ENCODE assay signal across 8 cellular contexts in genomic region chr11:108222686-108223448, GRCh38. TPM values are rescaled to one million over a fixed set of nuclear protein-coding genes. Genes with fewer than 3 reads are reported as not detected.
DNase-seq lines count a peak whose midpoint lies in the region; ATAC-seq and TF ChIP-seq lines count a peak whose summit lies in the region.

ATM (plus strand) TSS chr11:108223067; CDS start chr11:108227625, 4,558 bp downstream.

- under 1% methylated on average over 64 of the region's 64 CpGs for WGBS in right cardiac atrium
- WGBS in aorta, 2 donors, result 0% methylated on average over 64 of the region's 64 CpGs

- ATAC-seq in HG02885 (IDR thresholded peaks at IDR 0.05; ENCODE audit: poor library complexity, unreplicated experiment) (peak; percentile 82), T-helper 17 cell (peak; percentile 83), right cardiac atrium (peak; percentile 98 to 99), aorta (ENCODE audit: low FRiP score) (peak; percentile 99)

- no peaks in the 10 kb centered on the region for H3K4me1 ChIP-seq in right cardiac atrium (ENCODE audit: control insufficient read depth, insufficient read depth, low read length)
- peaks cover 2 to 13% of the 10 kb centered on the region in 2 donors for H3K4me1 ChIP-seq in aorta (ENCODE audit: control insufficient read depth in 1 of 2, insufficient read depth in 2 of 2, low read length in 2 of 2)

- H3K36me3 Mint-ChIP-seq in T-helper 17 cell (ENCODE audit: low read depth), result peaks cover 5% of the 10 kb centered on the region

- H3K9me3 ChIP-seq in T-helper 17 cell (ENCODE audit: control insufficient read depth, low read length, poor library complexity, severe bottlenecking), result no peaks in the 10 kb centered on the region
- H3K9me3 ChIP-seq in right cardiac atrium (ENCODE audit: control insufficient read depth, low read length), result no peaks in the 10 kb centered on the region
- no peaks in the 10 kb centered on the region for H3K9me3 ChIP-seq in aorta (ENCODE audit: control insufficient read depth, low read length)

- H3K27ac Mint-ChIP-seq in T-helper 17 cell, result no peak within 1 kb of the TSS

- H3K4me1 Mint-ChIP-seq in T-helper 17 cell, result peaks cover 56% of the 10 kb centered on the region

- H3K36me3 ChIP-seq in aorta (ENCODE audit: control insufficient read depth in 1 of 2, insufficient read depth in 2 of 2, low read length in 1 of 2), result no peaks in the 10 kb centered on the region

- H3K27me3 ChIP-seq in right cardiac atrium (ENCODE audit: control insufficient read depth, insufficient read depth), result no peaks in the 10 kb centered on the region
- no peaks in the 10 kb centered on the region for H3K27me3 ChIP-seq in aorta (ENCODE audit: control insufficient read depth in 1 of 2, insufficient read depth in 2 of 2, low read length in 1 of 2)

- H3K4me3 Mint-ChIP-seq in T-helper 17 cell, result no peak within 1 kb of the TSS

- TF ChIP-seq POLR2A in GM15510 (IDR thresholded peaks at IDR 0.05; ENCODE audit: borderline replicate concordance, extremely low read depth, insufficient read length), result peak; percentile 69

- peak; percentile 92 for DNase-seq in NCI-H1694 (lab: John Stamatoyannopoulos, UW)
- DNase-seq in T-helper 17 cell, result peak; percentile 97 to 99 (median 98)
- peak; percentile 94 to 100 (median 99) for DNase-seq in anterior cingulate cortex (lab: John Stamatoyannopoulos, UW)
- peak; percentile 100 for DNase-seq in right cardiac atrium
- DNase-seq in putamen (ENCODE audit: low spot score), result peak; percentile 100
- peak; percentile 100 for DNase-seq in aorta

- H3K4me3 ChIP-seq in right cardiac atrium (ENCODE audit: low read length) (peak within 1 kb of the TSS; percentile 82), aorta (ENCODE audit: low read length in 2 of 2) (peak within 1 kb of the TSS; percentile 77 to 94)

- no peaks in the 10 kb centered on the region for H3K27me3 Mint-ChIP-seq in T-helper 17 cell

- H3K27ac ChIP-seq in right cardiac atrium (ENCODE audit: low read length) (peak within 1 kb of the TSS; percentile 98), aorta (ENCODE audit: low read depth in 1 of 2, low read length in 2 of 2) (peak within 1 kb of the TSS; percentile 67 to 95)

- intact Hi-C loops in right cardiac atrium (cut with DNase I), result loop anchor here in 3 of 4 donors (5.0 to 10.0 kb wide), 3 partner anchors 98 to 434 kb away; partner anchors contain the start of genes CUL5 (in 2 of the 3) and ACAT1 (in 1 of the 3)
- intact Hi-C loops in aorta (cut with DNase I), result loop anchor here (2.0 to 10.0 kb wide), 6 partner anchors 102 to 1872 kb away; partner anchors contain the start of genes ACAT1 (in 1 of the 2), CUL5 (in 1 of the 2), DDX10 (in 1 of the 2) and POGLUT3 (in 1 of the 2)

RNA-seq across cellular contexts. Expression of gene ATM, which starts in this region (rescaled TPM):
- 100 to 1,000 TPM; 203 to 260 TPM for total RNA-seq in T-helper 17 cell
- total RNA-seq in right cardiac atrium, result 10 to 100 TPM; 39.7 to 46.5 (median 45.3) TPM
- 18.4 TPM for polyA plus RNA-seq in right cardiac atrium
- total RNA-seq in aorta, result 100 to 1,000 TPM in 1 of 2 donors, 10 to 100 TPM in 1; 66.3 to 123 TPM
- 10 to 100 TPM; 18.3 to 21.2 TPM for polyA plus RNA-seq in aorta

Comparison
In these comparisons a context has a peak if more than half of its experiments do, and no peak if none do; other contexts are left out.
1. Peak in every context shown above with its lines: DNase-seq, ATAC-seq, H3K4me3 ChIP-seq and H3K27ac ChIP-seq.